Comparison of ENCODE assay signal across 8 cellular contexts in the genomic region with DNA sequence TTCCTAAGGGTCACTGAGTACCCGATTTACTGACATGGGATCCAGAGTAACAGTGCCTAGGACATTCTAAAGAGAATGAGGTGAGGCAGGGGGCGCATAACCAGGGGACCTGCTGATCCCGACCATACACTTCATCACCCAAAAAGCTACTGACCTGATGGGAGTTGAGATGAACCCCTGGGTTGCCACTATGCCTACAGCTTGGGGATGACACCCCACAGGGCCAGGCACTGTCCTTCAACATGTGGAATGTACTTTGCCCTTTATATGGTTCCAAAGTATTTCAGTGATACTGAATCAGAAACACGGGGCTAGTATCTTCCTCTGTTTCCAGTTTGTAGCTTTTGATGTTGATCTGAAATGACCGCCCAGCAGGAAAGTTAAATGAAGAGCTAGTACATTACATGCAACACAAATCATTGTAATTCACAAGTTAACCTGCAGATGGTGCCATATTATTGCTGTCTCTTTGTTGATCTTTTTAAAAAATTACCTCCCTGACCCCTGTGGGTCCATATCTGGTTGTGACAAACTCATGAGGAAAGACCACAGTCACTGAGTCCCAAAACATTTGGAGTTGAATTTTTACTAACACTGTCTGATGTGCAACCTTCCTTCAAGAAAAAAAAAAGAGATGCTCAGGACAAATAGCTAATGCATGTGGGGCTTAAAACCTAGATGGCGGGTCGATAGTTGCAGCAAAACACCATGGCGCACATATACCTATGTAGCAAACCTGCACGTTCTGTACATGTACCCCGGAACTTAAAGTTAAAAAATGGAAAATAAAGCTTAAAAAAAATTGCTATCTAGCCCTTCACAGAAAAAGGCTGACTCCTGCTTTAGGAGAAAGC. TPM values are rescaled to one million over a fixed set of nuclear protein-coding genes. Genes with fewer than 3 reads are reported as not detected.
DNase-seq lines count a peak whose midpoint lies in the region; ATAC-seq and TF ChIP-seq lines count a peak whose summit lies in the region.

No MANE protein-coding gene starts in this region.

- WGBS in suprapubic skin, result 68% methylated on average over 8 of the region's 10 CpGs

- ATAC-seq in GM18511 (IDR thresholded peaks at IDR 0.05; ENCODE audit: unreplicated experiment), result peak; percentile 64

- DNase-seq in LHCN-M2 (ENCODE audit: low read depth) (peak; percentile 45), SW480 (ENCODE audit: low spot score) (peak; percentile 32), glomerular endothelial cell (ENCODE audit: extremely low read depth, low read depth, low spot score) (peak; percentile 23), suprapubic skin (ENCODE audit: low spot score in 2 of 2) (no peak), hippocampal formation (lab: John Stamatoyannopoulos, UW) (no peak)
- no peak for DNase-seq in activated CD4-positive, alpha-beta T cell treated with anti-CD3 and anti-CD28 coated beads for 1 hour

- no peaks in the 10 kb centered on the region for H3K36me3 ChIP-seq in suprapubic skin

- TF ChIP-seq CTCF in C4-2B (conservative IDR thresholded peaks at IDR 0.05), result peak; percentile 85
- TF ChIP-seq CTCF in suprapubic skin (IDR thresholded peaks at IDR 0.05), result peak; percentile 15 to 43

- H3K9me3 ChIP-seq in suprapubic skin, result no peaks in the 10 kb centered on the region

- H3K27ac ChIP-seq in C4-2B (no peak overlapping the region), suprapubic skin (no peak overlapping the region)

- peaks cover 8% of the 10 kb centered on the region for H3K27me3 ChIP-seq in suprapubic skin

- no peaks in the 10 kb centered on the region for H3K4me1 ChIP-seq in suprapubic skin

- H3K4me3 ChIP-seq in suprapubic skin, result no peak overlapping the region

- no peak for TF ChIP-seq POLR2A in suprapubic skin (IDR thresholded peaks at IDR 0.05)

- no peak for TF ChIP-seq EP300 in suprapubic skin (IDR thresholded peaks at IDR 0.05)

RNA-seq across cellular contexts. Expression of a gene that starts 42.7 kb away (rescaled TPM):
- total RNA-seq in LHCN-M2 (2014; rRNA removed) (0.32 and 0.63 TPM in 2 replicates), glomerular endothelial cell (12.4 and 16.6 TPM in 2 replicates), suprapubic skin (10 to 100 TPM in 3 of 4 donors, 1 to 10 TPM in 1; 8.0 to 37.4 (median 14.4) TPM)
- 0.47 TPM for polyA plus RNA-seq in LHCN-M2 (2012)

Comparison
In these comparisons a context has a peak if more than half of its experiments do, and no peak if none do; other contexts are left out.
1. DNase-seq: peak in LHCN-M2 (single experiment), SW480 (single experiment) and glomerular endothelial cell (single experiment); none in suprapubic skin (0 of 2), hippocampal formation (0 of 2) and activated CD4-positive, alpha-beta T cell treated with anti-CD3 and anti-CD28 coated beads for 1 hour (single experiment).